In genomic region chr1:3186526-3186921, GRCh38 we compare ENCODE assay signal across 10 cellular contexts.
A peak's percentile ranks its signal among the peaks of the same experiment; 100 is the strongest.
DNase-seq lines count a peak whose midpoint lies in the region; ATAC-seq and TF ChIP-seq lines count a peak whose summit lies in the region.
"Had no signal": no experiment of that assay in that cellular context is flagged by ENCODE, and none has a peak within 500 bp of the region (broad histone marks: within the 10 kb centered on the region; RNA-seq: fewer than 3 reads in every experiment).

No MANE protein-coding gene starts in this region.

- peak; percentile 7 to 33 for ATAC-seq in lower lobe of right lung

- no peak overlapping the region for H3K27ac ChIP-seq in colonic mucosa
- peak overlapping the region; percentile 74 for H3K27ac ChIP-seq in lower lobe of right lung
- peak overlapping the region; percentile 91 to 98 for H3K27ac ChIP-seq in tibial artery

- no peaks in the 10 kb centered on the region for H3K4me1 ChIP-seq in colonic mucosa
- H3K4me1 ChIP-seq in lower lobe of right lung = peaks cover 36% of the 10 kb centered on the region
- H3K4me1 ChIP-seq in tibial artery = peaks cover 3 to 90% (median 77%) of the 10 kb centered on the region in 4 donors

- TF ChIP-seq CTCF in LNCaP clone FGC (IDR thresholded peaks at IDR 0.05; ENCODE audit: control insufficient read depth, extremely low read depth, insufficient read depth) (no peak), colonic mucosa (IDR thresholded peaks at IDR 0.05) (no peak), lower lobe of right lung (IDR thresholded peaks at IDR 0.05) (no peak), tibial artery (IDR thresholded peaks at IDR 0.05) (no peak)

- H3K27me3 ChIP-seq in colonic mucosa (no peaks in the 10 kb centered on the region), lower lobe of right lung (ENCODE audit: low read depth) (peaks cover 18% of the 10 kb centered on the region), tibial artery (no peaks in the 10 kb centered on the region)

- intact Hi-C loops in colonic mucosa (cut with DNase I) = no loop called here
- intact Hi-C loops in lower lobe of right lung (cut with DNase I) = no loop called here
- intact Hi-C loops in tibial artery (cut with DNase I; ENCODE audit: low total_unique reads) = no loop called here

- H3K9ac ChIP-seq in colonic mucosa (ENCODE audit: low read depth in 2 of 2, low read length in 2 of 2) = no peak overlapping the region

- no peaks in the 10 kb centered on the region for H3K9me3 ChIP-seq in colonic mucosa
- H3K9me3 ChIP-seq in lower lobe of right lung = no peaks in the 10 kb centered on the region
- H3K9me3 ChIP-seq in tibial artery = no peaks in the 10 kb centered on the region

- H3K36me3 ChIP-seq in colonic mucosa (no peaks in the 10 kb centered on the region), lower lobe of right lung (no peaks in the 10 kb centered on the region), tibial artery (no peaks in the 10 kb centered on the region)

- peak; percentile 13 for DNase-seq in LNCaP clone FGC (ENCODE audit: low read depth)
- peak; percentile 59 for DNase-seq in colonic mucosa
- DNase-seq in lower lobe of right lung = peak; percentile 77
- DNase-seq in tibial artery = peak; percentile 95 to 97
- no peak for DNase-seq in activated naive CD4-positive, alpha-beta T cell treated with anti-CD3 and anti-CD28 coated beads, Interleukin-2, amount 50 U/mL, for 16 hours
- no peak for DNase-seq in central memory CD4-positive, alpha-beta T cell
- DNase-seq in SKM-1 treated with dmso at 0.1 percent for 144 hours (lab: John Stamatoyannopoulos, UW; ENCODE audit: unreplicated experiment) = no peak
- no peak for DNase-seq in NCI-H446 (lab: John Stamatoyannopoulos, UW)
- DNase-seq: midbrain, OCI-M1 had no signal

- H3K4me3 ChIP-seq in LNCaP clone FGC (ENCODE audit: low read depth, low read length) (no peak overlapping the region), colonic mucosa (no peak overlapping the region), lower lobe of right lung (no peak overlapping the region), tibial artery (peak overlapping the region in 1 of 2 donors; percentile 28)

Comparison
In these comparisons a context has a peak if more than half of its experiments do, and no peak if none do; other contexts are left out.
1. DNase-seq: peak in LNCaP clone FGC (single experiment), colonic mucosa (single experiment), lower lobe of right lung (single experiment) and tibial artery (2 of 2); none in activated naive CD4-positive, alpha-beta T cell treated with anti-CD3 and anti-CD28 coated beads, Interleukin-2, amount 50 U/mL, for 16 hours (single experiment), central memory CD4-positive, alpha-beta T cell (single experiment), SKM-1 treated with dmso at 0.1 percent for 144 hours (single experiment) and NCI-H446 (0 of 2).